In the genomic region with DNA sequence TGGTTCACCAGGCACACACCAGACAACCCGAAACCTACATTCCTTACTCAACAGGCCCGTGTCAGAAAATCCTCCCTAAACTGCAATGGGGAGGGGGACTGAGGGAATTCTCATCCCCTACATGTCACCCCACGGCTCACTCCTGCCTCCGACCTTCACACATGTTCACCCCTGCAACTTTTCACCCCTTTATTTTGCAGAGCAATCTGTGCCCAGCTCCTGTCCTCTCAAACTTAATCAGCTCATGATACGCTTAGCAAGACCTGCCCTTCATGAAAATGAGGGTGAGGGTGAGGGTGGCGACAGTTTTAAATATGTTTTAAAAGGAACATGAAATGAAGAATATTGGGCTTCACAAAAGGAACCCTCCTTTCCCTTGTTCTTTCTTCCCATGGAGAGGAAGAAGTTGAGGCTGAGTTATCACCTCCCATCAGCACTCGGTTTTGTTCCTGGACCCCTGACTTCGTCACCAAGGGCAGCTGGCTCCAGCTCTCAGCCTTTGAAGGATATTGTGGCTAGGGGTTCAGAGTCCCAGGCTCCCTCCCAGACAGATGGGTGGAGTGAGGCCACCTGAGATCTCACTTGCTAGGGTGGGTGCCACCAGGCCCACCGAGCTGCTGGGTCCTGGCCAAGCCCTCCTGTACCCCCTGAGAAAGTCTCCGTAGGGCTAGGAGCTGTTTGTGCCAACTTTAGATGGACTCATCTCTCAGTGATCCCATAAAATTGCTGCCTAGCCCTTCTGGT, we compare ENCODE assay signal across 11 cellular contexts. TPM values are rescaled to one million over a fixed set of nuclear protein-coding genes. Genes with fewer than 3 reads are reported as not detected.
A peak's percentile ranks its signal among the peaks of the same experiment; 100 is the strongest.
DNase-seq lines count a peak whose midpoint lies in the region; ATAC-seq and TF ChIP-seq lines count a peak whose summit lies in the region.
"Had no signal": no experiment of that assay in that cellular context is flagged by ENCODE, and none has a peak within 500 bp of the region (broad histone marks: within the 10 kb centered on the region; RNA-seq: fewer than 3 reads in every experiment).

No MANE protein-coding gene starts in this region.

- intact Hi-C loops in CD4-positive, alpha-beta T cell (cut with DNase I, micrococcal nuclease), result no loop called here

- TF ChIP-seq CTCF in CD4-positive, alpha-beta T cell (IDR thresholded peaks at IDR 0.05), result no peak
- no peak for TF ChIP-seq CTCF in osteoblast (IDR thresholded peaks at IDR 0.05; ENCODE audit: extremely low read depth, low read depth, low read length)

- H3K9me3 Mint-ChIP-seq in CD4-positive, alpha-beta T cell, result no peaks in the 10 kb centered on the region

- H3K4me1 Mint-ChIP-seq in CD4-positive, alpha-beta T cell (ENCODE audit: low read depth), result peaks cover 95% of the 10 kb centered on the region

- H3K4me3 Mint-ChIP-seq in CD4-positive, alpha-beta T cell, result peak overlapping the region; percentile 88

- no peaks in the 10 kb centered on the region for H3K79me2 ChIP-seq in osteoblast (ENCODE audit: insufficient read depth, low read length)

- H3K4me2 ChIP-seq in osteoblast (ENCODE audit: insufficient read depth, low read length), result peak overlapping the region; percentile 60

- H3K27ac Mint-ChIP-seq in CD4-positive, alpha-beta T cell, result peak overlapping the region; percentile 98

- peak overlapping the region; percentile 70 for H3K9ac ChIP-seq in adipocyte (ENCODE audit: low read length)

- no peak for ATAC-seq in CD4-positive, alpha-beta T cell (ENCODE audit: poor library complexity)
- ATAC-seq in GM19455 (IDR thresholded peaks at IDR 0.05; ENCODE audit: unreplicated experiment), result no peak

- CTCF ChIA-PET in CD4-positive, alpha-beta T cell (lab: Charles Lee), result interaction anchor here (1.0 to 2.5 kb wide), 2 partner anchors 20 to 85 kb away, joined by 3 to 9 read pairs; no protein-coding TSS in a partner anchor

- TF ChIP-seq POLR2A in GM19193 (IDR thresholded peaks at IDR 0.05; ENCODE audit: extremely low read depth, insufficient read depth, insufficient read length), result peak; percentile 7

- H3K27me3 Mint-ChIP-seq in CD4-positive, alpha-beta T cell, result no peaks in the 10 kb centered on the region

- peak overlapping the region; percentile 60 for H3K27ac ChIP-seq in CD4-positive, alpha-beta T cell (ENCODE audit: low read depth, low read length)
- no peak overlapping the region for H3K27ac ChIP-seq in osteoblast (ENCODE audit: low read depth, low read length)

- no peaks in the 10 kb centered on the region for H3K36me3 ChIP-seq in adipocyte (ENCODE audit: control insufficient read depth, insufficient read depth, low read length, severe bottlenecking)
- no peaks in the 10 kb centered on the region for H3K36me3 ChIP-seq in osteoblast (ENCODE audit: insufficient read depth, low read length)
- H3K36me3 ChIP-seq: adrenal gland had no signal

- H3K36me3 Mint-ChIP-seq in CD4-positive, alpha-beta T cell (ENCODE audit: low read depth), result peaks cover 69% of the 10 kb centered on the region

- no peaks in the 10 kb centered on the region for H3K9me3 ChIP-seq in CD4-positive, alpha-beta T cell (ENCODE audit: control insufficient read depth, low read length)
- no peaks in the 10 kb centered on the region for H3K9me3 ChIP-seq in adipocyte (ENCODE audit: control insufficient read depth, low read length)
- no peaks in the 10 kb centered on the region for H3K9me3 ChIP-seq in osteoblast (ENCODE audit: low read depth, low read length)
- H3K9me3 ChIP-seq: adrenal gland had no signal

- H3K4me3 ChIP-seq in adipocyte (ENCODE audit: low read length) (peak overlapping the region; percentile 72), osteoblast (ENCODE audit: insufficient read depth, low read length) (peak overlapping the region; percentile 40)

- POLR2A ChIA-PET in CD4-positive, alpha-beta T cell (lab: Charles Lee), result interaction anchor here (0.7 to 6.6 kb wide), 11 partner anchors 6 to 695 kb away, joined by 3 to 87 read pairs (median 6); partner anchors contain the start of genes MX1 and MX2

- H3K4me1 ChIP-seq in adipocyte (ENCODE audit: control insufficient read depth, insufficient read depth, low read length) (peaks cover 34% of the 10 kb centered on the region), osteoblast (ENCODE audit: insufficient read depth, low read length) (peaks cover 3% of the 10 kb centered on the region)
- H3K4me1 ChIP-seq: adrenal gland had no signal

- H3K27me3 ChIP-seq in CD4-positive, alpha-beta T cell (ENCODE audit: control insufficient read depth, insufficient read depth, low read length), result no peaks in the 10 kb centered on the region
- H3K27me3 ChIP-seq in adipocyte (replicated peaks; ENCODE audit: control insufficient read depth, insufficient read depth, low read length) (no peaks in the 10 kb centered on the region), osteoblast (ENCODE audit: insufficient read depth, low read length) (peaks cover 6% of the 10 kb centered on the region)
- H3K27me3 ChIP-seq: adrenal gland had no signal

- no peak for DNase-seq in CD4-positive, alpha-beta T cell
- DNase-seq in adipocyte (ENCODE audit: low read depth) (no peak), osteoblast (ENCODE audit: insufficient read length, low spot score, missing footprints) (no peak), SHP77 treated with DMSO at 0.1 percent for 48 hours (lab: John Stamatoyannopoulos, UW) (no peak), GF-D8 (lab: John Stamatoyannopoulos, UW) (no peak), 8988T (no peak)
- DNase-seq: NCI-H446 had no signal

- no peaks in the 10 kb centered on the region for H4K20me1 ChIP-seq in osteoblast (ENCODE audit: insufficient read depth, low read length)

- H2AFZ ChIP-seq in osteoblast (ENCODE audit: low read length), result no peak overlapping the region

RNA-seq across cellular contexts. Expression of gene MX2, which starts 6.7 kb away (rescaled TPM):
- total RNA-seq in CD4-positive, alpha-beta T cell, result 10 to 100 TPM; 77.8 to 87.1 TPM
- 12.4 and 14.5 TPM in 2 replicates for total RNA-seq in osteoblast

RNA-seq across cellular contexts. Expression of gene FAM3B, which starts 51.9 kb away (rescaled TPM):
- total RNA-seq in CD4-positive, alpha-beta T cell, result not detected
- total RNA-seq in osteoblast, result not detected in 2 replicates
- total RNA-seq: T-helper 2 cell treated with Interferon-gamma antibody and Interleukin-4, amounts not matched to agents 100 ng/mL and 5 ng/mL, for 36 hours had no signal

RNA-seq across cellular contexts. Expression of gene MX1, which starts 57.5 kb away (rescaled TPM):
- 10 to 100 TPM; 82.3 to 86.3 TPM for total RNA-seq in CD4-positive, alpha-beta T cell
- total RNA-seq in osteoblast, result 28.3 and 33.3 TPM in 2 replicates
